ENCODE assay signal across 14 cellular contexts in the genomic region with DNA sequence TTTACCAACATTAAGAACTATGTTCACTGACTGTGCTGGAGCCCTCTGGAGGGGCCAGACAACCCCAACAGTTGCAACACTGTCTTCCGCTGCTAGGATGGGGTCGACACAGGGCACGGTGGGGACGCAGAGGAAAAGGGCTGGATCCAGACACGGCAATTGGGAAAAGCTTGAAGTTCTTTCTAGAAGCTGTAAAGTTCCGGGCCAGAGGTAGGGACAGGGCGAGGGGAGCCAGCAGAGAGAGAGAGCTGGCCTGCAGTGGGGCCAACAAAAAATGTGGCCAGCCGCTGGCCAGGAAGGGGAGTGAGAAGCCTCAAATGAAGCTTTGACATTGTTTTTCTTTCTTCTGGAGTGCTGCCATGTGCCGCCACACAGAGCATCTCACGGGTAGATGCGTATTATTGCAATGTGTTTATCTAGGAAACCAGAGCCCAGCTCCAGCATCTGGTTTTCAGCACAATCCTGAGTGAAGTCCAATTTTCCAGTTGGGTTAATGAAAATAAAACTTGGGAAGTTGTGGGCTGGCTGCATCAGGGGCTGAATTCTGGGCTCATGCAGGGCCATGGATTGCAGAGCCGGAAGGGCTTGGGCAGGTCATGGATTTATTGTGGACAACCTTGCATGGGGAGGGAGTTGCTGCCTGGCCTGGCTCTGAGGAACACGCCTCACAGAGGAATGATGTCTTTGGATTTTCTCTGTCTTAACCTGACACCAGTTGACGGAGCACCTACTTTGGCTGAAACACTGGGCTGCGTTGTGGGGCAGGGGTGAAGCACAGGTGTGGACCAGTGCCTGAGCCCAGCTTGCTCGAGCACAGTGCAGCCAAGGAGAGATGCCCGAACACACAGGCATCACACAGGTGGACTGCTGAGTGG.
DNase-seq lines count a peak whose midpoint lies in the region; ATAC-seq and TF ChIP-seq lines count a peak whose summit lies in the region.
"Had no signal": no experiment of that assay in that cellular context is flagged by ENCODE, and none has a peak within 500 bp of the region (broad histone marks: within the 10 kb centered on the region; RNA-seq: fewer than 3 reads in every experiment).

No MANE protein-coding gene starts in this region.

- H3K4me3 Mint-ChIP-seq in Caco-2 (ENCODE audit: unreplicated experiment) = peak overlapping the region; percentile 62
- no peak overlapping the region for H3K4me3 Mint-ChIP-seq in activated T-cell treated with anti-CD3 and anti-CD28 coated beads, Interleukin-2, amount 50 U/mL, for 4 hours
- H3K4me3 Mint-ChIP-seq: stimulated activated naive B cell treated with anti-CD40 and anti-IgM and Interleukin-4, amounts not matched to agents 10 μg/mL and 1 μg/mL and 100 μg/mL, for 72 hours had no signal

- DNase-seq in Caco-2 = peak; percentile 48 to 72
- peak in 1 of 2 donors; percentile 79 for DNase-seq in ascending aorta (ENCODE audit: low spot score in 2 of 2)
- DNase-seq in right atrium auricular region (ENCODE audit: low spot score) = peak; percentile 83
- DNase-seq in gastrocnemius medialis = peak; percentile 52 to 76
- no peak for DNase-seq in activated T-cell treated with anti-CD3 and anti-CD28 coated beads, Interleukin-2, amount 50 U/mL, for 4 hours
- DNase-seq in KBM-7 = no peak
- no peak for DNase-seq in KG1 (lab: John Stamatoyannopoulos, UW)
- DNase-seq: activated CD4-positive, CD25-positive, alpha-beta regulatory T cell; DMS53; hypothalamus; retina; stimulated activated naive B cell treated with anti-CD40 and anti-IgM and Interleukin-4, amounts not matched to agents 10 μg/mL and 1 μg/mL and 100 μg/mL, for 72 hours had no signal

- ATAC-seq in gastrocnemius medialis (peak; percentile 16 to 26), HG02763 (IDR thresholded peaks at IDR 0.05; ENCODE audit: unreplicated experiment) (no peak)
- ATAC-seq in activated T-cell treated with anti-CD3 and anti-CD28 coated beads, Interleukin-2, amount 50 U/mL, for 4 hours = no peak
- ATAC-seq: stimulated activated naive B cell treated with anti-CD40 and anti-IgM and Interleukin-4, amounts not matched to agents 10 μg/mL and 1 μg/mL and 100 μg/mL, for 72 hours had no signal

- H3K27me3 Mint-ChIP-seq in Caco-2 (ENCODE audit: insufficient read depth, unreplicated experiment) = no peaks in the 10 kb centered on the region
- peaks cover 37% of the 10 kb centered on the region for H3K27me3 Mint-ChIP-seq in activated T-cell treated with anti-CD3 and anti-CD28 coated beads, Interleukin-2, amount 50 U/mL, for 4 hours (ENCODE audit: low read depth)

- H3K9me3 Mint-ChIP-seq in Caco-2 (ENCODE audit: unreplicated experiment) = peaks cover 22% of the 10 kb centered on the region
- no peaks in the 10 kb centered on the region for H3K9me3 Mint-ChIP-seq in activated T-cell treated with anti-CD3 and anti-CD28 coated beads, Interleukin-2, amount 50 U/mL, for 4 hours

- intact Hi-C loops in Caco-2 (cut with micrococcal nuclease; ENCODE audit: unreplicated experiment) = loop anchor here (1.0 to 2.0 kb wide), 3 partner anchors 8 to 65 kb away; no protein-coding TSS in a partner anchor
- intact Hi-C loops in ascending aorta (cut with DNase I) = no loop called here
- intact Hi-C loops in gastrocnemius medialis (cut with DNase I; ENCODE audit: low total_unique reads) = loop anchor here (2.0 kb wide), 1 partner anchor 67 kb away; a partner anchor contains a TSS

- H3K27ac ChIP-seq in ascending aorta (peak overlapping the region; percentile 49 to 63), right atrium auricular region (peak overlapping the region in 1 of 2 donors; percentile 11), gastrocnemius medialis (peak overlapping the region; percentile 48 to 68 (median 66))
- H3K27ac ChIP-seq: PC-9 had no signal

- peaks cover 55% of the 10 kb centered on the region for H3K4me1 Mint-ChIP-seq in Caco-2 (ENCODE audit: low read depth, unreplicated experiment)
- no peaks in the 10 kb centered on the region for H3K4me1 Mint-ChIP-seq in activated T-cell treated with anti-CD3 and anti-CD28 coated beads, Interleukin-2, amount 50 U/mL, for 4 hours (ENCODE audit: low read depth)

- H3K36me3 Mint-ChIP-seq in Caco-2 (ENCODE audit: insufficient read depth, unreplicated experiment) = peaks cover 5% of the 10 kb centered on the region
- H3K36me3 Mint-ChIP-seq in activated T-cell treated with anti-CD3 and anti-CD28 coated beads, Interleukin-2, amount 50 U/mL, for 4 hours (ENCODE audit: insufficient read depth) = no peaks in the 10 kb centered on the region
- H3K36me3 Mint-ChIP-seq: stimulated activated naive B cell treated with anti-CD40 and anti-IgM and Interleukin-4, amounts not matched to agents 10 μg/mL and 1 μg/mL and 100 μg/mL, for 72 hours had no signal

- peak overlapping the region; percentile 71 for H3K27ac Mint-ChIP-seq in Caco-2 (ENCODE audit: unreplicated experiment)
- H3K27ac Mint-ChIP-seq: stimulated activated naive B cell treated with anti-CD40 and anti-IgM and Interleukin-4, amounts not matched to agents 10 μg/mL and 1 μg/mL and 100 μg/mL, for 72 hours had no signal

- CTCF ChIA-PET in Caco-2 (lab: Charles Lee) = interaction anchor here (1.0 to 1.9 kb wide), 2 partner anchors 21 to 59 kb away, joined by 3 to 16 read pairs; no protein-coding TSS in a partner anchor

- H3K4me3 ChIP-seq in Caco-2 (ENCODE audit: low read depth, low read length) (no peak overlapping the region), ascending aorta (no peak overlapping the region), right atrium auricular region (no peak overlapping the region), gastrocnemius medialis (no peak overlapping the region)
- H3K4me3 ChIP-seq: PC-9 had no signal

- TF ChIP-seq CTCF in Caco-2 (IDR thresholded peaks at IDR 0.05; ENCODE audit: insufficient read depth in 1 of 2, low read depth in 1 of 2, low read length in 1 of 2, severe bottlenecking in 1 of 2, unreplicated experiment in 1 of 2) (no peak), ascending aorta (IDR thresholded peaks at IDR 0.05) (no peak), right atrium auricular region (IDR thresholded peaks at IDR 0.05) (no peak), gastrocnemius medialis (IDR thresholded peaks at IDR 0.05 in 4 of 5, conservative IDR thresholded peaks at IDR 0.05 in 1 of 5) (no peak)

- POLR2A ChIA-PET in Caco-2 (lab: Charles Lee) = interaction anchor here (1.0 kb wide), 1 partner anchor 61 kb away, joined by 3 read pairs; no protein-coding TSS in a partner anchor

- no peak for TF ChIP-seq POLR2A in gastrocnemius medialis (IDR thresholded peaks at IDR 0.05)

- H3K27me3 ChIP-seq in Caco-2 (replicated peaks; ENCODE audit: control insufficient read depth, insufficient read depth, low read length) (no peaks in the 10 kb centered on the region), ascending aorta (no peaks in the 10 kb centered on the region), right atrium auricular region (no peaks in the 10 kb centered on the region), gastrocnemius medialis (no peaks in the 10 kb centered on the region)

- in situ Hi-C loops in gastrocnemius medialis (cut with MboI; ENCODE audit: low sequenced_read_pairs in 4 of 4) = no loop called here
- in situ Hi-C loops in KBM-7 (cut with MboI; ENCODE audit: low pct_unique_long_range_greater_than_20kb, low sequenced_read_pairs) = no loop called here

- H3K36me3 ChIP-seq in Caco-2 (ENCODE audit: control insufficient read depth, insufficient read depth, low read length) (no peaks in the 10 kb centered on the region), ascending aorta (no peaks in the 10 kb centered on the region), right atrium auricular region (no peaks in the 10 kb centered on the region), gastrocnemius medialis (no peaks in the 10 kb centered on the region)

- H3K9me3 ChIP-seq in Caco-2 (no peaks in the 10 kb centered on the region), ascending aorta (no peaks in the 10 kb centered on the region), right atrium auricular region (no peaks in the 10 kb centered on the region), gastrocnemius medialis (no peaks in the 10 kb centered on the region)

- peaks cover 60% of the 10 kb centered on the region for H3K4me1 ChIP-seq in Caco-2
- H3K4me1 ChIP-seq in ascending aorta = peaks cover 6 to 24% of the 10 kb centered on the region in 2 donors
- peaks cover 0 to 15% of the 10 kb centered on the region in 2 donors for H3K4me1 ChIP-seq in right atrium auricular region
- peaks cover 24 to 28% of the 10 kb centered on the region in 2 donors for H3K4me1 ChIP-seq in gastrocnemius medialis

- no TSS peak for BruUV-seq in Caco-2 (replicated peaks; lab: Mats Ljungman, UMichigan)

Comparison
In these comparisons a context has a peak if more than half of its experiments do, and no peak if none do; other contexts are left out.
1. DNase-seq: peak in Caco-2 (2 of 2), right atrium auricular region (single experiment) and gastrocnemius medialis (2 of 2); none in activated T-cell treated with anti-CD3 and anti-CD28 coated beads, Interleukin-2, amount 50 U/mL, for 4 hours (single experiment), KBM-7 (single experiment) and KG1 (single experiment).
2. ATAC-seq: peak in gastrocnemius medialis (2 of 2); none in activated T-cell treated with anti-CD3 and anti-CD28 coated beads, Interleukin-2, amount 50 U/mL, for 4 hours (0 of 2) and HG02763 (single experiment).